Comparison of ENCODE assay signal across 8 cellular contexts in the genomic region with DNA sequence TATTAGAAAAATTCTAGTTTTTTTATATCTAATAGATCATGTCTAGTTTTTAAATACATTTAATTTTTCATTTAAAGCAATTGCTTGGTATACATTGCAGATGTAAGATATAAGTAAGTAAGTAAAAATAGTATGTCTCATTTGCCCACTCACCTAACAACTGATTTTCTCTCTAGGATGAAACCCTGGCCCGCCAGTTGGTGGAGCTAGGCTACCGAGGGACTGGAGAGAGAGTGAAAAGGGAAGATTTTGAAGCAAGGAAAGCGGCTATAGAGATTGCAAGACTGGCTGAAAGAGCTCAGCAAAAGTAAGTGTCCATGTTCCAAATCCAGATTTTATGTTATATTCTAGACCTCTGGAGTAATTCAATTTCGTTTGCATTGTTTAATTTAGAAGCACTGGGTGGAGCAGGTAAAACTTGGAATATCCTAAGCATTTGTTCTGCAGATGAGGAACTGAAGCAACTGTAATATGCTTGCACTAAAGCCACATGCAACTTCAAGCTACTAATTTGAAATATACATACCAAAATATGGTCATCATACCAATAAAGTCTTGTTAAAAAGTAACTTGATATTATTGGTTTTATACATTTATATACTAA. TPM values are rescaled to one million over a fixed set of nuclear protein-coding genes. Genes with fewer than 3 reads are reported as not detected.
DNase-seq lines count a peak whose midpoint lies in the region; ATAC-seq, FAIRE-seq and TF ChIP-seq lines count a peak whose summit lies in the region.

No MANE protein-coding gene starts in this region.

- peaks cover 1% of the 10 kb centered on the region for H3K4me1 Mint-ChIP-seq in endodermal cell

- H3K27me3 Mint-ChIP-seq in endodermal cell (ENCODE audit: insufficient read depth), result peaks cover 22% of the 10 kb centered on the region

- no peaks in the 10 kb centered on the region for H4K20me1 ChIP-seq in neural cell (ENCODE audit: insufficient read depth)

- no peaks in the 10 kb centered on the region for H3K9me2 ChIP-seq in neural cell (ENCODE audit: insufficient read depth, low read length)

- H3F3A ChIP-seq in neural cell (ENCODE audit: insufficient read depth, low read length, poor library complexity, severe bottlenecking), result no peaks in the 10 kb centered on the region

- H3K4me2 ChIP-seq in neural cell (ENCODE audit: low read length), result no peak overlapping the region

- H3K9ac ChIP-seq in endodermal cell (ENCODE audit: extremely low read depth, low read length, poor library complexity, severe bottlenecking), result no peak overlapping the region
- H3K9ac ChIP-seq in neural cell (ENCODE audit: low read length), result no peak overlapping the region

- peak; percentile 87 for TF ChIP-seq RAD21 in neural cell (conservative IDR thresholded peaks at IDR 0.05)

- peak; percentile 71 for DNase-seq in DMS53 (lab: John Stamatoyannopoulos, UW)
- DNase-seq in NCI-H146 treated with DMSO at 0.1 percent for 48 hours (lab: John Stamatoyannopoulos, UW; ENCODE audit: unreplicated experiment), result peak; percentile 37
- peak; percentile 89 for DNase-seq in endodermal cell
- no peak for DNase-seq in frontal cortex (ENCODE audit: low spot score in 2 of 2)
- no peak for DNase-seq in cortex of kidney (lab: John Stamatoyannopoulos, UW)

- H3K4me1 ChIP-seq in endodermal cell (ENCODE audit: control insufficient read depth, insufficient read depth, low read length), result no peaks in the 10 kb centered on the region

- no peaks in the 10 kb centered on the region for H3K79me2 ChIP-seq in neural cell (replicated peaks; ENCODE audit: insufficient read depth, low read length)

- TF ChIP-seq EP300 in neural cell (conservative IDR thresholded peaks at IDR 0.05; ENCODE audit: poor library complexity, severe bottlenecking), result no peak

- peaks cover 30% of the 10 kb centered on the region for H3K27me3 ChIP-seq in endodermal cell (ENCODE audit: control insufficient read depth, insufficient read depth, low read length, poor library complexity, severe bottlenecking)
- no peaks in the 10 kb centered on the region for H3K27me3 ChIP-seq in neural cell (ENCODE audit: insufficient read depth, low read depth, low read length)

- H3K27ac Mint-ChIP-seq in endodermal cell, result no peak overlapping the region

- no peaks in the 10 kb centered on the region for H3K36me3 Mint-ChIP-seq in endodermal cell (ENCODE audit: low read depth)

- H3K27ac ChIP-seq in VCaP (no peak overlapping the region), endodermal cell (ENCODE audit: low read depth, low read length) (no peak overlapping the region), neural cell (ENCODE audit: low read length) (no peak overlapping the region)

- H3K9me3 ChIP-seq in endodermal cell (ENCODE audit: control insufficient read depth, low read length) (no peaks in the 10 kb centered on the region), neural cell (ENCODE audit: low read length) (no peaks in the 10 kb centered on the region)

- peak; percentile 58 for ATAC-seq in GM19463 (IDR thresholded peaks at IDR 0.05; ENCODE audit: unreplicated experiment)

- H3K9me3 Mint-ChIP-seq in endodermal cell, result no peaks in the 10 kb centered on the region

- TF ChIP-seq CTCF in VCaP (conservative IDR thresholded peaks at IDR 0.05), result peak; percentile 92
- TF ChIP-seq CTCF in endodermal cell (conservative IDR thresholded peaks at IDR 0.05), result peak; percentile 91
- peak; percentile 83 for TF ChIP-seq CTCF in neural cell (IDR thresholded peaks at IDR 0.05; ENCODE audit: poor library complexity, severe bottlenecking)

- H3K4me3 Mint-ChIP-seq in endodermal cell, result no peak overlapping the region

- WGBS in endodermal cell (ENCODE audit: insufficient coverage in 1 of 2, insufficient read length in 1 of 2), 2 experiments, result 15 to 26% methylated on average over 3 to 4 of the region's 4 CpGs

- no peak overlapping the region for H3K4me3 ChIP-seq in endodermal cell (ENCODE audit: low read length)
- no peak overlapping the region for H3K4me3 ChIP-seq in neural cell (ENCODE audit: low read length)

- no peak for FAIRE-seq in frontal cortex (lab: Jason Lieb, UNC)

- no peak overlapping the region for H2AFZ ChIP-seq in neural cell (ENCODE audit: low read depth, low read length)

- H3K36me3 ChIP-seq in endodermal cell (ENCODE audit: control insufficient read depth, insufficient read depth, low read length) (no peaks in the 10 kb centered on the region), neural cell (ENCODE audit: insufficient read depth, low read length) (no peaks in the 10 kb centered on the region)

TF ChIP-seq in neural cell, 6 proteins besides CTCF, POLR2A, EP300 and RAD21:
- no peak for TF ChIP-seq TAF1 (IDR thresholded peaks at IDR 0.05; ENCODE audit: low read depth)
- TF ChIP-seq SMC3 (conservative IDR thresholded peaks at IDR 0.05; ENCODE audit: poor library complexity), result peak; percentile 85

RNA-seq across cellular contexts. Expression of a gene that starts 27.1 kb away (rescaled TPM):
- total RNA-seq in endodermal cell (not detected), frontal cortex (1.2 TPM)
- polyA plus RNA-seq in endodermal cell (2013, experiment 1 of 2), result not detected
- not detected for polyA plus RNA-seq in endodermal cell (2013, experiment 2 of 2)
- 0.90 TPM in 1 of 2 replicates, not detected in the other for polyA plus RNA-seq in neural cell
- polyA minus RNA-seq in neural cell, result 1.5 and 4.4 TPM in 2 replicates

Comparison
In these comparisons a context has a peak if more than half of its experiments do, and no peak if none do; other contexts are left out.
1. DNase-seq: peak in DMS53 (single experiment), NCI-H146 treated with DMSO at 0.1 percent for 48 hours (single experiment) and endodermal cell (single experiment); none in frontal cortex (0 of 2) and cortex of kidney (single experiment).
2. Peak in every context shown above with its lines, with median percentiles within 50 percentile points of each other: CTCF ChIP-seq.